Comparison of ENCODE assay signal across 28 cellular contexts in the genomic region with DNA sequence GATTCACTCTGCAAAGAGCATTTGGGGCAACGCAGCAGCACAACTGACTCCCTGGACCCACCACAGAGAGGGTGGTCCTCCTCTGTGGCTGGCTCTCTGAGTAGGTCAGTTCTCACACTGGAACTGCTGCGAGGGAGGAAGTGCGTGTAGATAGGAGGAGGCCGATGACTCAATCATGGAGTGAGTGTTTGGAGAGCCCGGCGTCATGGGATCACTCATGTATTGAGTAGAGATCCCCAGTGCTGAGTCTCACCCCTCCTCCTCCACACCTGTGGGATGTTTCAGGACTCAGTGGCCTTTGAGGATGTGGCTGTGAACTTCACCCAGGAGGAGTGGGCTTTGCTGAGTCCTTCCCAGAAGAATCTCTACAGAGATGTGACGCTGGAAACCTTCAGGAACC. TPM values are rescaled to one million over a fixed set of nuclear protein-coding genes. Genes with fewer than 3 reads are reported as not detected.
DNase-seq lines count a peak whose midpoint lies in the region; ATAC-seq and TF ChIP-seq lines count a peak whose summit lies in the region.
"Had no signal": no experiment of that assay in that cellular context is flagged by ENCODE, and none has a peak within 500 bp of the region (broad histone marks: within the 10 kb centered on the region; RNA-seq: fewer than 3 reads in every experiment).

No MANE protein-coding gene starts in this region.

- H3K4me1 ChIP-seq in CD4-positive, CD25-positive, alpha-beta regulatory T cell (ENCODE audit: control insufficient read depth, insufficient read depth, low read length, poor library complexity, severe bottlenecking), result no peaks in the 10 kb centered on the region
- H3K4me1 ChIP-seq in upper lobe of left lung, result no peaks in the 10 kb centered on the region
- H3K4me1 ChIP-seq: esophagus muscularis mucosa, heart left ventricle, parathyroid adenoma, vagina had no signal

- no peaks in the 10 kb centered on the region for H3K27me3 ChIP-seq in CD4-positive, CD25-positive, alpha-beta regulatory T cell (ENCODE audit: control insufficient read depth, insufficient read depth, low read length)
- H3K27me3 ChIP-seq in upper lobe of left lung, result no peaks in the 10 kb centered on the region
- H3K27me3 ChIP-seq: esophagus muscularis mucosa, heart left ventricle, vagina had no signal

- no peak for TF ChIP-seq POLR2A in upper lobe of left lung (IDR thresholded peaks at IDR 0.05)

- peaks cover 97% of the 10 kb centered on the region for H3K36me3 Mint-ChIP-seq in activated CD8-positive, alpha-beta memory T cell treated with anti-CD3 and anti-CD28 coated beads, Interleukin-2, amount 10 ng/mL, durations not matched to agents 7 days and 5 days
- H3K36me3 Mint-ChIP-seq in CD4-positive, CD25-positive, alpha-beta regulatory T cell, result peaks cover 74% of the 10 kb centered on the region
- H3K36me3 Mint-ChIP-seq in activated T-helper 17 cell treated with anti-CD3 and anti-CD28 coated beads, Interleukin-2, amount 50 U/mL, for 72 hours (ENCODE audit: low read depth), result peaks cover 94% of the 10 kb centered on the region

- WGBS in upper lobe of left lung, 2 donors, result 96 to 98% methylated on average over 7 of the region's 7 CpGs

- peak overlapping the region; percentile 32 for H3K4me3 ChIP-seq in CD4-positive, CD25-positive, alpha-beta regulatory T cell (ENCODE audit: low read depth, low read length)
- no peak overlapping the region for H3K4me3 ChIP-seq in upper lobe of left lung
- H3K4me3 ChIP-seq: coronary artery, esophagus muscularis mucosa, heart left ventricle, lung, vagina had no signal

- no peak for TF ChIP-seq CTCF in upper lobe of left lung (IDR thresholded peaks at IDR 0.05)

- CTCF ChIA-PET in activated CD8-positive, alpha-beta memory T cell treated with anti-CD3 and anti-CD28 coated beads, Interleukin-2, amount 10 ng/mL, durations not matched to agents 7 days and 5 days (lab: Charles Lee), result no interaction called here

- H3K27ac Mint-ChIP-seq in activated CD8-positive, alpha-beta memory T cell treated with anti-CD3 and anti-CD28 coated beads, Interleukin-2, amount 10 ng/mL, durations not matched to agents 7 days and 5 days, result peak overlapping the region; percentile 32
- H3K27ac Mint-ChIP-seq in CD4-positive, CD25-positive, alpha-beta regulatory T cell, result peak overlapping the region in 1 of 3 donors; percentile 82
- H3K27ac Mint-ChIP-seq in activated T-helper 17 cell treated with anti-CD3 and anti-CD28 coated beads, Interleukin-2, amount 50 U/mL, for 72 hours, result peak overlapping the region; percentile 11
- H3K27ac Mint-ChIP-seq: HFFc6 had no signal

- no peak for TF ChIP-seq EP300 in upper lobe of left lung (IDR thresholded peaks at IDR 0.05)

- no peak overlapping the region for H3K27ac ChIP-seq in CD4-positive, CD25-positive, alpha-beta regulatory T cell (ENCODE audit: insufficient read depth, low read length, poor library complexity, severe bottlenecking)
- no peak overlapping the region for H3K27ac ChIP-seq in upper lobe of left lung
- H3K27ac ChIP-seq: coronary artery, esophagus muscularis mucosa, heart left ventricle, parathyroid adenoma, vagina had no signal

- H3K4me1 Mint-ChIP-seq in activated CD8-positive, alpha-beta memory T cell treated with anti-CD3 and anti-CD28 coated beads, Interleukin-2, amount 10 ng/mL, durations not matched to agents 7 days and 5 days, result peaks cover 17% of the 10 kb centered on the region
- H3K4me1 Mint-ChIP-seq in CD4-positive, CD25-positive, alpha-beta regulatory T cell, result peaks cover 0 to 37% (median 4%) of the 10 kb centered on the region in 4 donors
- H3K4me1 Mint-ChIP-seq in activated T-helper 17 cell treated with anti-CD3 and anti-CD28 coated beads, Interleukin-2, amount 50 U/mL, for 72 hours, result peaks cover 4% of the 10 kb centered on the region

- H3K9me3 Mint-ChIP-seq in activated CD8-positive, alpha-beta memory T cell treated with anti-CD3 and anti-CD28 coated beads, Interleukin-2, amount 10 ng/mL, durations not matched to agents 7 days and 5 days (ENCODE audit: low read depth), result peaks cover 51% of the 10 kb centered on the region
- peaks cover 0 to 77% (median 37%) of the 10 kb centered on the region in 7 donors for H3K9me3 Mint-ChIP-seq in CD4-positive, CD25-positive, alpha-beta regulatory T cell
- peaks cover 14% of the 10 kb centered on the region for H3K9me3 Mint-ChIP-seq in activated T-helper 17 cell treated with anti-CD3 and anti-CD28 coated beads, Interleukin-2, amount 50 U/mL, for 72 hours

- H3K4me3 Mint-ChIP-seq in activated CD8-positive, alpha-beta memory T cell treated with anti-CD3 and anti-CD28 coated beads, Interleukin-2, amount 10 ng/mL, durations not matched to agents 7 days and 5 days, result no peak overlapping the region
- H3K4me3 Mint-ChIP-seq in CD4-positive, CD25-positive, alpha-beta regulatory T cell, result peak overlapping the region in 2 of 4 donors; percentile 24 to 52
- no peak overlapping the region for H3K4me3 Mint-ChIP-seq in activated T-helper 17 cell treated with anti-CD3 and anti-CD28 coated beads, Interleukin-2, amount 50 U/mL, for 72 hours
- H3K4me3 Mint-ChIP-seq: HFFc6 had no signal

- H3K27me3 Mint-ChIP-seq in activated CD8-positive, alpha-beta memory T cell treated with anti-CD3 and anti-CD28 coated beads, Interleukin-2, amount 10 ng/mL, durations not matched to agents 7 days and 5 days, result no peaks in the 10 kb centered on the region
- H3K27me3 Mint-ChIP-seq in CD4-positive, CD25-positive, alpha-beta regulatory T cell, result no peaks in the 10 kb centered on the region
- no peaks in the 10 kb centered on the region for H3K27me3 Mint-ChIP-seq in activated T-helper 17 cell treated with anti-CD3 and anti-CD28 coated beads, Interleukin-2, amount 50 U/mL, for 72 hours
- H3K27me3 Mint-ChIP-seq: stimulated activated naive CD8-positive, alpha-beta T cell treated with anti-CD3 and anti-CD28 coated beads, Interleukin-15, amount 100 ng/mL, for 72 hours had no signal

- H3K9me3 ChIP-seq in CD4-positive, CD25-positive, alpha-beta regulatory T cell (ENCODE audit: control insufficient read depth in 2 of 2, low read length in 2 of 2), result peaks cover 78 to 97% of the 10 kb centered on the region in 2 experiments
- H3K9me3 ChIP-seq in upper lobe of left lung, result peaks cover 5 to 67% (median 44%) of the 10 kb centered on the region in 4 donors
- H3K9me3 ChIP-seq: esophagus muscularis mucosa, vagina had no signal

- peaks cover 85% of the 10 kb centered on the region for H3K36me3 ChIP-seq in CD4-positive, CD25-positive, alpha-beta regulatory T cell (ENCODE audit: control insufficient read depth, insufficient read depth, low read length)
- H3K36me3 ChIP-seq in upper lobe of left lung, result peaks cover 26 to 78% (median 46%) of the 10 kb centered on the region in 4 donors

- no peak for ATAC-seq in activated CD8-positive, alpha-beta memory T cell treated with anti-CD3 and anti-CD28 coated beads, Interleukin-2, amount 10 ng/mL, durations not matched to agents 7 days and 5 days
- ATAC-seq in CD4-positive, CD25-positive, alpha-beta regulatory T cell (ENCODE audit: low read depth in 2 of 2), result no peak
- ATAC-seq in activated T-helper 17 cell treated with anti-CD3 and anti-CD28 coated beads, Interleukin-2, amount 50 U/mL, for 72 hours (replicated peaks), result peak; percentile 32
- ATAC-seq in upper lobe of left lung (ENCODE audit: low FRiP score in 2 of 2), result no peak
- ATAC-seq: heart left ventricle; stimulated activated naive CD8-positive, alpha-beta T cell treated with anti-CD3 and anti-CD28 coated beads, Interleukin-15, amount 100 ng/mL, for 72 hours had no signal

- DNase-seq in activated CD8-positive, alpha-beta memory T cell treated with anti-CD3 and anti-CD28 coated beads, Interleukin-2, amount 10 ng/mL, durations not matched to agents 7 days and 5 days, result peak; percentile 14
- no peak for DNase-seq in activated CD8-positive, alpha-beta memory T cell treated with anti-CD3 and anti-CD28 coated beads, Interleukin-2, amount 50 U/mL, for 4 hours
- no peak for DNase-seq in CD4-positive, CD25-positive, alpha-beta regulatory T cell
- DNase-seq in mesenteric fat pad (ENCODE audit: low spot score) (peak; percentile 45), SKM-1 (lab: John Stamatoyannopoulos, UW; ENCODE audit: unreplicated experiment) (no peak), upper lobe of left lung (no peak)
- no peak for DNase-seq in stimulated activated CD4-positive, alpha-beta T cell treated with anti-CD3 and anti-CD28 coated beads, Interleukin-12 subunit alpha, Interleukin-12 subunit beta, amount 100 ng/mL, for 4 hours
- DNase-seq: activated CD4-positive, alpha-beta T cell treated with anti-CD3 and anti-CD28 coated beads for 4 hours; effector memory CD4-positive, alpha-beta T cell; EL; foreskin fibroblast; GOT3; heart left ventricle; HFFc6; IMR-90; NCI-H1417 treated with DMSO at 0.1 percent for 48 hours; NCI-H2081; NCI-H2227 treated with DMSO at 0.1 percent for 48 hours; SIG-M5; small intestine; stimulated activated naive CD8-positive, alpha-beta T cell treated with anti-CD3 and anti-CD28 coated beads, Interleukin-15, amount 100 ng/mL, for 72 hours; T-helper 9 cell had no signal

RNA-seq across cellular contexts. Expression of gene ZNF101, which starts 8.9 kb away (rescaled TPM):
- 10 to 100 TPM; 75.0 to 93.7 TPM for total RNA-seq in activated CD8-positive, alpha-beta memory T cell treated with anti-CD3 and anti-CD28 coated beads, Interleukin-2, amount 10 ng/mL, durations not matched to agents 7 days and 5 days
- total RNA-seq in CD4-positive, CD25-positive, alpha-beta regulatory T cell, result 84.4 TPM
- polyA plus RNA-seq in CD4-positive, CD25-positive, alpha-beta regulatory T cell, result 100 to 1,000 TPM; 123 to 168 (median 142) TPM
- total RNA-seq in activated T-helper 17 cell treated with anti-CD3 and anti-CD28 coated beads, Interleukin-2, amount 50 U/mL, for 72 hours, result 10 to 100 TPM; 57.0 to 70.7 TPM
- total RNA-seq in mesenteric fat pad (7.3 TPM), upper lobe of left lung (10 to 100 TPM in 4 of 6 donors, 1 to 10 TPM in 2; 3.4 to 16.1 (median 11.1) TPM)

RNA-seq across cellular contexts. Expression of gene ATP13A1, which starts 14.1 kb away (rescaled TPM):
- total RNA-seq in activated CD8-positive, alpha-beta memory T cell treated with anti-CD3 and anti-CD28 coated beads, Interleukin-2, amount 10 ng/mL, durations not matched to agents 7 days and 5 days, result 100 to 1,000 TPM; 114 to 131 TPM
- 114 TPM for total RNA-seq in CD4-positive, CD25-positive, alpha-beta regulatory T cell
- 10 to 100 TPM; 24.1 to 31.9 (median 30.7) TPM for polyA plus RNA-seq in CD4-positive, CD25-positive, alpha-beta regulatory T cell
- total RNA-seq in activated T-helper 17 cell treated with anti-CD3 and anti-CD28 coated beads, Interleukin-2, amount 50 U/mL, for 72 hours, result 10 to 100 TPM; 47.8 to 79.6 TPM
- total RNA-seq in mesenteric fat pad, result 38.4 TPM
- total RNA-seq in upper lobe of left lung, result 100 to 1,000 TPM in 3 of 6 donors, 10 to 100 TPM in 3; 58.6 to 256 (median 97.4) TPM

RNA-seq across cellular contexts. Expression of gene GMIP, which starts 34.1 kb away (rescaled TPM):
- 100 to 1,000 TPM; 110 to 111 TPM for total RNA-seq in activated CD8-positive, alpha-beta memory T cell treated with anti-CD3 and anti-CD28 coated beads, Interleukin-2, amount 10 ng/mL, durations not matched to agents 7 days and 5 days
- total RNA-seq in CD4-positive, CD25-positive, alpha-beta regulatory T cell, result 155 TPM
- 10 to 100 TPM; 42.1 to 51.0 (median 45.7) TPM for polyA plus RNA-seq in CD4-positive, CD25-positive, alpha-beta regulatory T cell
- total RNA-seq in activated T-helper 17 cell treated with anti-CD3 and anti-CD28 coated beads, Interleukin-2, amount 50 U/mL, for 72 hours, result 100 to 1,000 TPM in 1 of 2 donors, 10 to 100 TPM in 1; 79.9 to 100 TPM
- total RNA-seq in mesenteric fat pad, result 21.3 TPM
- total RNA-seq in upper lobe of left lung, result 100 to 1,000 TPM in 1 of 6 donors, 10 to 100 TPM in 5; 20.8 to 109 (median 49.1) TPM

RNA-seq across cellular contexts. Expression of gene LPAR2, which starts 49.6 kb away (rescaled TPM):
- total RNA-seq in activated CD8-positive, alpha-beta memory T cell treated with anti-CD3 and anti-CD28 coated beads, Interleukin-2, amount 10 ng/mL, durations not matched to agents 7 days and 5 days, result 10 to 100 TPM; 39.4 to 46.1 TPM
- 120 TPM for total RNA-seq in CD4-positive, CD25-positive, alpha-beta regulatory T cell
- 10 to 100 TPM; 29.9 to 48.5 (median 40.4) TPM for polyA plus RNA-seq in CD4-positive, CD25-positive, alpha-beta regulatory T cell
- total RNA-seq in activated T-helper 17 cell treated with anti-CD3 and anti-CD28 coated beads, Interleukin-2, amount 50 U/mL, for 72 hours, result 10 to 100 TPM; 46.3 to 85.6 TPM
- total RNA-seq in mesenteric fat pad, result 5.8 TPM
- 10 to 100 TPM; 16.4 to 51.3 (median 24.1) TPM for total RNA-seq in upper lobe of left lung

RNA-seq across cellular contexts. Expression of gene ZNF14, which starts 55.3 kb away (rescaled TPM):
- total RNA-seq in activated CD8-positive, alpha-beta memory T cell treated with anti-CD3 and anti-CD28 coated beads, Interleukin-2, amount 10 ng/mL, durations not matched to agents 7 days and 5 days, result 1 to 10 TPM; 5.6 to 6.9 TPM
- 19.8 TPM for total RNA-seq in CD4-positive, CD25-positive, alpha-beta regulatory T cell
- polyA plus RNA-seq in CD4-positive, CD25-positive, alpha-beta regulatory T cell, result 10 to 100 TPM in 3 of 4 donors, 1 to 10 TPM in 1; 8.5 to 12.4 (median 11.7) TPM
- total RNA-seq in activated T-helper 17 cell treated with anti-CD3 and anti-CD28 coated beads, Interleukin-2, amount 50 U/mL, for 72 hours, result 10 to 100 TPM in 1 of 2 donors, 1 to 10 TPM in 1; 4.7 to 10.9 TPM
- total RNA-seq in mesenteric fat pad (3.1 TPM), upper lobe of left lung (10 to 100 TPM in 2 of 6 donors, 1 to 10 TPM in 4; 4.7 to 13.6 (median 5.1) TPM)

Comparison
In these comparisons a context has a peak if more than half of its experiments do, and no peak if none do; other contexts are left out.
1. DNase-seq: peak in activated CD8-positive, alpha-beta memory T cell treated with anti-CD3 and anti-CD28 coated beads, Interleukin-2, amount 10 ng/mL, durations not matched to agents 7 days and 5 days (single experiment) and mesenteric fat pad (single experiment); none in activated CD8-positive, alpha-beta memory T cell treated with anti-CD3 and anti-CD28 coated beads, Interleukin-2, amount 50 U/mL, for 4 hours (single experiment), CD4-positive, CD25-positive, alpha-beta regulatory T cell (0 of 3), stimulated activated CD4-positive, alpha-beta T cell treated with anti-CD3 and anti-CD28 coated beads, Interleukin-12 subunit alpha, Interleukin-12 subunit beta, amount 100 ng/mL, for 4 hours (single experiment), SKM-1 (single experiment) and upper lobe of left lung (0 of 2).